5 cellular contexts compared by ENCODE assay signal in the genomic region with DNA sequence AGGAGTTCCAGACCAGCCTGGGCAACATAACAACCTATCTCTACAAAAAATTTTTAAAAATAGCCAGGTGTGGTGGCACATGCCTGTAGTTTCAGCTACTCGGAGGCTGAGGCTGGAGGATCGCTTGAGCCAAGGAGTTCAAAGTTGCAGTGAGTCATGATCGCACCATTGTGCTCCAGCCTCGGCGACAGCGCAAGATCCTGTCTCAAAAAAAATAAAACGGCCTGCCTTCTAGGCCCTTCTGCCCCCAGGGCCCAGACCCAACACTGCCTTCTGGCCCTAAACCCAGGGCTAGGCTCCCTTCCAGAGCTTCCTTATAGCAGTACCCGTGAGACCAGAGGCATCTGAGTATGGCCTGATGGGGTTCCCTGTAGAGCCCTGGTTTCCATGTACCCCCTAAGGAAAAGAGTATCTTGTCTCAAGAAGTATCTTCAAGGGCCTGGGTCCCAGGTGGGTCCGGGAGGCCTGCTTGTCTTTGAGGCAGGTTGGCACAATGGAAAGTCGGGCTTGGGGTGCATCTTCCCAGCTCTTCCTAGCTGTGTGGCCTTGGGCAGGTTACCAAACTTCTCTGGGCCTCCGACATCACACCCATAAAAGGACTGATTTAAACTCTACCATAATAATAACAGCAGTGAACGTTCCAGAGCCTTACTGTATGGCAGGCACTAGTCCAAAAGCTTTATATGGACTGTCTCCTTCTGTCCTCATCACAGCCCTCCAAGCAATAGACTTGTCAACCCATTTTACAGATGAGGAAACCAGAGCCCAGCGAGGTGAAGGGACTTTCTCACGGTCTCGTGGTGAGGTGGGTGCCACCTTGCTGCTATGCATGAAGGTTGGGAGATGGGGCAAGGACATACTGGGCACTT. TPM values are rescaled to one million over a fixed set of nuclear protein-coding genes. Genes with fewer than 3 reads are reported as not detected.
A peak's percentile ranks its signal among the peaks of the same experiment; 100 is the strongest.
DNase-seq lines count a peak whose midpoint lies in the region; TF ChIP-seq lines count a peak whose summit lies in the region.

No MANE protein-coding gene starts in this region.

- DNase-seq in esophagus muscularis mucosa (ENCODE audit: extremely low spot score) (no peak), ureter (ENCODE audit: low spot score) (no peak), AG20443 (ENCODE audit: low spot score) (no peak)

- H3K27me3 Mint-ChIP-seq in activated naive CD8-positive, alpha-beta T cell, result no peaks in the 10 kb centered on the region

- H3K27me3 ChIP-seq in esophagus muscularis mucosa (no peaks in the 10 kb centered on the region), subcutaneous abdominal adipose tissue (ENCODE audit: control insufficient read depth in 5 of 5, insufficient read depth in 4 of 5, low read length in 5 of 5) (no peaks in the 10 kb centered on the region)

- H3K36me3 Mint-ChIP-seq in activated naive CD8-positive, alpha-beta T cell, result peaks cover 5% of the 10 kb centered on the region

- H3K9me3 ChIP-seq in esophagus muscularis mucosa, result no peaks in the 10 kb centered on the region
- no peaks in the 10 kb centered on the region for H3K9me3 ChIP-seq in subcutaneous abdominal adipose tissue (ENCODE audit: control insufficient read depth in 5 of 5, low read length in 5 of 5)

- no peaks in the 10 kb centered on the region for H3K9me3 Mint-ChIP-seq in activated naive CD8-positive, alpha-beta T cell (ENCODE audit: low read depth)

- TF ChIP-seq CTCF in esophagus muscularis mucosa (IDR thresholded peaks at IDR 0.05), result no peak

- TF ChIP-seq EP300 in esophagus muscularis mucosa (IDR thresholded peaks at IDR 0.05), result no peak

- WGBS in esophagus muscularis mucosa, result 77% methylated on average over 13 of the region's 15 CpGs

- H3K27ac ChIP-seq in esophagus muscularis mucosa (replicated peaks in 1 of 4) (peak overlapping the region; percentile 80 to 88 (median 86)), subcutaneous abdominal adipose tissue (ENCODE audit: low read depth, low read length) (peak overlapping the region; percentile 84)

- peaks cover 51% of the 10 kb centered on the region for H3K4me1 Mint-ChIP-seq in activated naive CD8-positive, alpha-beta T cell (ENCODE audit: low read depth)

- no peak for TF ChIP-seq POLR2A in esophagus muscularis mucosa (IDR thresholded peaks at IDR 0.05; ENCODE audit: low read depth)

- H3K27ac Mint-ChIP-seq in activated naive CD8-positive, alpha-beta T cell, result peak overlapping the region; percentile 50

- H3K36me3 ChIP-seq in esophagus muscularis mucosa, result peaks cover 7 to 88% (median 68%) of the 10 kb centered on the region in 4 donors
- H3K36me3 ChIP-seq in subcutaneous abdominal adipose tissue (ENCODE audit: control insufficient read depth in 5 of 5, insufficient read depth in 5 of 5, low read length in 5 of 5), result peaks cover 0 to 43% (median 26%) of the 10 kb centered on the region in 5 donors

- H3K4me3 ChIP-seq in esophagus muscularis mucosa, result peak overlapping the region; percentile 31 to 52 (median 34)
- H3K4me3 ChIP-seq in subcutaneous abdominal adipose tissue (ENCODE audit: low read depth in 1 of 5, low read length in 5 of 5), result peak overlapping the region in 3 of 5 donors; percentile 36 to 53 (median 46)

- intact Hi-C loops in esophagus muscularis mucosa (cut with DNase I), result no loop called here

- peak overlapping the region; percentile 22 for H3K4me3 Mint-ChIP-seq in activated naive CD8-positive, alpha-beta T cell

- H3K4me1 ChIP-seq in esophagus muscularis mucosa (peaks cover 50 to 75% (median 69%) of the 10 kb centered on the region in 4 donors), subcutaneous abdominal adipose tissue (ENCODE audit: control insufficient read depth in 5 of 5, insufficient read depth in 5 of 5, low read length in 5 of 5) (peaks cover 14 to 55% (median 40%) of the 10 kb centered on the region in 5 donors)

- H3K9ac ChIP-seq in subcutaneous abdominal adipose tissue (ENCODE audit: low read length in 5 of 5), result peak overlapping the region in 1 of 5 donors; percentile 52

RNA-seq across cellular contexts. Expression of a gene that starts 9.7 kb away (rescaled TPM):
- total RNA-seq in esophagus muscularis mucosa (10 to 100 TPM; 39.5 to 94.2 (median 55.6) TPM), ureter (37.1 TPM)

RNA-seq across cellular contexts. Expression of a gene that starts 9.8 kb away (rescaled TPM):
- total RNA-seq in esophagus muscularis mucosa (1 to 10 TPM; 4.3 to 8.4 (median 6.2) TPM), ureter (13.0 TPM)

RNA-seq across cellular contexts. Expression of a gene that starts 29.2 kb away (rescaled TPM):
- total RNA-seq in esophagus muscularis mucosa (10 to 100 TPM; 10.4 to 22.3 (median 12.0) TPM), ureter (26.6 TPM)

RNA-seq across cellular contexts. Expression of a gene that starts 55.8 kb away (rescaled TPM):
- total RNA-seq in esophagus muscularis mucosa (10 to 100 TPM; 10.4 to 20.7 (median 14.1) TPM), ureter (14.2 TPM)

RNA-seq across cellular contexts. Expression of a gene that starts 55.9 kb away (rescaled TPM):
- total RNA-seq in esophagus muscularis mucosa, result 10 to 100 TPM; 22.9 to 34.0 (median 29.4) TPM
- 52.1 TPM for total RNA-seq in ureter
